Comparison of ENCODE assay signal across 13 cellular contexts in genomic region chr3:197961582-197961945, GRCh38. TPM values are rescaled to one million over a fixed set of nuclear protein-coding genes. Genes with fewer than 3 reads are reported as not detected.
DNase-seq lines count a peak whose midpoint lies in the region; ATAC-seq and TF ChIP-seq lines count a peak whose summit lies in the region.
"Had no signal": no experiment of that assay in that cellular context is flagged by ENCODE, and none has a peak within 500 bp of the region (broad histone marks: within the 10 kb centered on the region; RNA-seq: fewer than 3 reads in every experiment).

No MANE protein-coding gene starts in this region.

- H3K27me3 Mint-ChIP-seq in activated T-helper 17 cell treated with anti-CD3 and anti-CD28 coated beads, Interleukin-2, amount 50 U/mL, for 72 hours, result no peaks in the 10 kb centered on the region
- H3K27me3 Mint-ChIP-seq in natural killer cell treated with Interleukin-12 subunit alpha and Interleukin-12 subunit beta and Interleukin-15 and Interleukin-18, amount 100 ng/mL, for 72 hours, result no peaks in the 10 kb centered on the region

- TF ChIP-seq CTCF in SK-N-SH (IDR thresholded peaks at IDR 0.05), result no peak

- H3F3A ChIP-seq in SK-N-SH (replicated peaks; ENCODE audit: insufficient read depth), result peaks cover 16% of the 10 kb centered on the region

- H3K9me3 ChIP-seq in SK-N-SH, result no peaks in the 10 kb centered on the region
- H3K9me3 ChIP-seq in Karpas-422 (ENCODE audit: low read length), result peaks cover 2% of the 10 kb centered on the region; the same call in 1 of the 2 replicates

- ATAC-seq in SK-N-SH treated with all-trans-retinoic acid at 6 μM for 48 hours, result no peak
- no peak for ATAC-seq in activated T-helper 17 cell treated with anti-CD3 and anti-CD28 coated beads, Interleukin-2, amount 50 U/mL, for 72 hours (replicated peaks)
- peak in 1 of 2 donors; percentile 15 for ATAC-seq in natural killer cell treated with Interleukin-12 subunit alpha and Interleukin-12 subunit beta and Interleukin-15 and Interleukin-18, amount 100 ng/mL, for 72 hours
- ATAC-seq in GM21737 (IDR thresholded peaks at IDR 0.05; ENCODE audit: unreplicated experiment), result no peak
- ATAC-seq in GM21423 (IDR thresholded peaks at IDR 0.05; ENCODE audit: unreplicated experiment), result no peak
- ATAC-seq: activated CD4-positive, CD25-positive, alpha-beta regulatory T cell treated with anti-CD3 and anti-CD28 coated beads, Interleukin-2, amount 50 U/mL, for 24 hours had no signal

- DNase-seq in SK-N-SH, result no peak
- no peak for DNase-seq in Karpas-422
- DNase-seq in natural killer cell treated with Interleukin-12 subunit alpha and Interleukin-12 subunit beta and Interleukin-15 and Interleukin-18, amount 100 ng/mL, for 72 hours (ENCODE audit: low spot score), result no peak
- no peak for DNase-seq in UCSD-AML1 (lab: John Stamatoyannopoulos, UW; ENCODE audit: unreplicated experiment)
- DNase-seq: amniotic stem cell, NCI-H345, SHP77, substantia nigra had no signal

- H4K20me1 ChIP-seq in SK-N-SH (ENCODE audit: insufficient read depth) (no peaks in the 10 kb centered on the region), Karpas-422 (ENCODE audit: insufficient read depth, low read depth, low read length) (no peaks in the 10 kb centered on the region)

- no peak for TF ChIP-seq EP300 in SK-N-SH (IDR thresholded peaks at IDR 0.05; ENCODE audit: borderline replicate concordance in 1 of 2, low read depth in 1 of 2, low read length in 1 of 2)

- H2AFZ ChIP-seq in SK-N-SH (ENCODE audit: low read depth), result no peak overlapping the region
- no peak overlapping the region for H2AFZ ChIP-seq in Karpas-422 (ENCODE audit: low read length)

- peak overlapping the region; percentile 30 for H3K27ac Mint-ChIP-seq in activated T-helper 17 cell treated with anti-CD3 and anti-CD28 coated beads, Interleukin-2, amount 50 U/mL, for 72 hours
- peak overlapping the region; percentile 88 to 91 for H3K27ac Mint-ChIP-seq in natural killer cell treated with Interleukin-12 subunit alpha and Interleukin-12 subunit beta and Interleukin-15 and Interleukin-18, amount 100 ng/mL, for 72 hours

- CTCF ChIA-PET in SK-N-SH (lab: Yijun Ruan, JAX), result interaction anchor here (1.2 to 1.5 kb wide), 2 partner anchors 15 to 71 kb away, joined by 3 to 4 read pairs; no protein-coding TSS in a partner anchor

- peaks cover 7 to 8% of the 10 kb centered on the region in 2 experiments; a peak in 2 of 4 replicates for H3K4me1 ChIP-seq in SK-N-SH (ENCODE audit: control insufficient read depth in 1 of 2, insufficient read depth in 2 of 2, low read depth in 1 of 2, low read length in 1 of 2)
- H3K4me1 ChIP-seq in Karpas-422 (ENCODE audit: low read length), result peaks cover 28% of the 10 kb centered on the region

- no peaks in the 10 kb centered on the region for H3K9me3 Mint-ChIP-seq in activated T-helper 17 cell treated with anti-CD3 and anti-CD28 coated beads, Interleukin-2, amount 50 U/mL, for 72 hours
- H3K9me3 Mint-ChIP-seq in natural killer cell treated with Interleukin-12 subunit alpha and Interleukin-12 subunit beta and Interleukin-15 and Interleukin-18, amount 100 ng/mL, for 72 hours, result no peaks in the 10 kb centered on the region

- H3K9me2 ChIP-seq in SK-N-SH, result no peaks in the 10 kb centered on the region
- H3K9me2 ChIP-seq in Karpas-422 (replicated peaks; ENCODE audit: insufficient read depth, low read length), result no peaks in the 10 kb centered on the region

- POLR2A ChIA-PET in SK-N-SH (lab: Yijun Ruan, JAX), result no interaction called here

- peak overlapping the region; percentile 92 for H3K4me3 Mint-ChIP-seq in activated T-helper 17 cell treated with anti-CD3 and anti-CD28 coated beads, Interleukin-2, amount 50 U/mL, for 72 hours
- peak overlapping the region; percentile 86 for H3K4me3 Mint-ChIP-seq in natural killer cell treated with Interleukin-12 subunit alpha and Interleukin-12 subunit beta and Interleukin-15 and Interleukin-18, amount 100 ng/mL, for 72 hours

- H3K36me3 ChIP-seq in SK-N-SH (replicated peaks in 1 of 2; ENCODE audit: control insufficient read depth in 1 of 2, insufficient read depth in 2 of 2, low read length in 1 of 2), result peaks cover 3 to 4% of the 10 kb centered on the region in 2 experiments
- H3K36me3 ChIP-seq in Karpas-422 (ENCODE audit: insufficient read depth, low read length), result no peaks in the 10 kb centered on the region

- H3K9ac ChIP-seq in SK-N-SH, result no peak overlapping the region
- no peak overlapping the region for H3K9ac ChIP-seq in Karpas-422 (ENCODE audit: low read length)

- H3K79me2 ChIP-seq in SK-N-SH (ENCODE audit: insufficient read depth) (no peaks in the 10 kb centered on the region), Karpas-422 (ENCODE audit: low read length) (no peaks in the 10 kb centered on the region)

- TF ChIP-seq RAD21 in SK-N-SH (IDR thresholded peaks at IDR 0.05; ENCODE audit: low read length), result no peak

- H3K36me3 Mint-ChIP-seq in activated T-helper 17 cell treated with anti-CD3 and anti-CD28 coated beads, Interleukin-2, amount 50 U/mL, for 72 hours (ENCODE audit: low read depth), result peaks cover 32% of the 10 kb centered on the region
- no peaks in the 10 kb centered on the region for H3K36me3 Mint-ChIP-seq in natural killer cell treated with Interleukin-12 subunit alpha and Interleukin-12 subunit beta and Interleukin-15 and Interleukin-18, amount 100 ng/mL, for 72 hours

- no peak overlapping the region; a peak in 1 of 4 replicates for H3K4me3 ChIP-seq in SK-N-SH (ENCODE audit: low read depth in 2 of 2, low read length in 1 of 2)
- no peak overlapping the region for H3K4me3 ChIP-seq in Karpas-422 (ENCODE audit: low read length)

- H3K27ac ChIP-seq in SK-N-SH (ENCODE audit: low read depth in 2 of 2, low read length in 1 of 2) (no peak overlapping the region), Karpas-422 (ENCODE audit: low read length) (no peak overlapping the region)

- 92% methylated on average over 9 of the region's 9 CpGs for WGBS in SK-N-SH (ENCODE audit: low lambda C conversion rate)

- peaks cover 40% of the 10 kb centered on the region for H3K4me1 Mint-ChIP-seq in activated T-helper 17 cell treated with anti-CD3 and anti-CD28 coated beads, Interleukin-2, amount 50 U/mL, for 72 hours
- peaks cover 42 to 50% of the 10 kb centered on the region in 2 donors for H3K4me1 Mint-ChIP-seq in natural killer cell treated with Interleukin-12 subunit alpha and Interleukin-12 subunit beta and Interleukin-15 and Interleukin-18, amount 100 ng/mL, for 72 hours (ENCODE audit: low read depth in 2 of 2)

- no peaks in the 10 kb centered on the region for H3K27me3 ChIP-seq in SK-N-SH (ENCODE audit: insufficient read depth)
- no peaks in the 10 kb centered on the region for H3K27me3 ChIP-seq in Karpas-422 (ENCODE audit: low read length)

- H3K4me2 ChIP-seq in SK-N-SH (peak overlapping the region; percentile 80; the same call in 1 of the 2 replicates), Karpas-422 (ENCODE audit: low read depth, low read length, poor library complexity, severe bottlenecking) (peak overlapping the region; percentile 90)

TF ChIP-seq in SK-N-SH, 30 proteins besides CTCF, POLR2A, EP300 and RAD21 (continues in another document):
- TF ChIP-seq POLR2AphosphoS5 (IDR thresholded peaks at IDR 0.05; ENCODE audit: low read depth, low read length) (no peak), GABPA (IDR thresholded peaks at IDR 0.05; ENCODE audit: low read depth) (no peak), TAF1 (IDR thresholded peaks at IDR 0.05; ENCODE audit: borderline replicate concordance, low read depth, low read length) (no peak), FOSL2 (IDR thresholded peaks at IDR 0.05; ENCODE audit: borderline replicate concordance, low read depth) (no peak), TEAD4 (IDR thresholded peaks at IDR 0.05; ENCODE audit: borderline replicate concordance, insufficient read depth) (no peak), FOXJ3 (CRISPR knock-in tag; IDR thresholded peaks at IDR 0.05) (no peak)

TF ChIP-seq in SK-N-SH treated with all-trans-retinoic acid at 6 μM for 48 hours, 23 proteins besides CTCF, POLR2A, EP300 and RAD21 (continues in another document):
- no peak for TF ChIP-seq TOX (CRISPR knock-in tag; IDR thresholded peaks at IDR 0.05; ENCODE audit: borderline replicate concordance)
- no peak for TF ChIP-seq PPARA (CRISPR knock-in tag; IDR thresholded peaks at IDR 0.05; ENCODE audit: borderline replicate concordance)
- TF ChIP-seq ZNF565 (CRISPR knock-in tag; conservative IDR thresholded peaks at IDR 0.05; ENCODE audit: low read depth), result no peak
- TF ChIP-seq GLIS3 (CRISPR knock-in tag; IDR thresholded peaks at IDR 0.05), result no peak
- no peak for TF ChIP-seq RARB (CRISPR knock-in tag; IDR thresholded peaks at IDR 0.05)
- TF ChIP-seq, protein P1, sequence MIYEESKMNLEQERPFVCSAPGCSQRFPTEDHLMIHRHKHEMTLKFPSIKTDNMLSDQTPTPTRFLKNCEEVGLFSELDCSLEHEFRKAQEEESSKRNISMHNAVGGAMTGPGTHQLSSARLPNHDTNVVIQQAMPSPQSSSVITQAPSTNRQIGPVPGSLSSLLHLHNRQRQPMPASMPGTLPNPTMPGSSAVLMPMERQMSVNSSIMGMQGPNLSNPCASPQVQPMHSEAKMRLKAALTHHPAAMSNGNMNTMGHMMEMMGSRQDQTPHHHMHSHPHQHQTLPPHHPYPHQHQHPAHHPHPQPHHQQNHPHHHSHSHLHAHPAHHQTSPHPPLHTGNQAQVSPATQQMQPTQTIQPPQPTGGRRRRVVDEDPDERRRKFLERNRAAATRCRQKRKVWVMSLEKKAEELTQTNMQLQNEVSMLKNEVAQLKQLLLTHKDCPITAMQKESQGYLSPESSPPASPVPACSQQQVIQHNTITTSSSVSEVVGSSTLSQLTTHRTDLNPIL (CRISPR knock-in tag; IDR thresholded peaks at IDR 0.05; ENCODE audit: low read depth), result no peak
- TF ChIP-seq ZFP30 (CRISPR knock-in tag; IDR thresholded peaks at IDR 0.05), result no peak

RNA-seq across cellular contexts. Expression of gene LMLN, which starts 1.5 kb away (rescaled TPM):
- 7.4 and 10.8 TPM in 2 replicates for polyA plus RNA-seq in SK-N-SH (2012; rRNA removed)
- polyA plus RNA-seq in SK-N-SH (2012; cell fraction: cytosol; rRNA removed), result 7.9 and 8.0 TPM in 2 replicates
- 8.5 and 11.1 TPM in 2 replicates for polyA plus RNA-seq in SK-N-SH (2012; cell fraction: nucleus; rRNA removed)
- 2.8 and 7.8 TPM in 2 replicates for total RNA-seq in Karpas-422 (2014; rRNA removed; shearing (Covaris generic); ENCODE audit: low replicate concordance)
- 1 to 10 TPM; 3.8 to 4.6 TPM for total RNA-seq in activated T-helper 17 cell treated with anti-CD3 and anti-CD28 coated beads, Interleukin-2, amount 50 U/mL, for 72 hours
- 1 to 10 TPM; 2.6 to 4.2 TPM for total RNA-seq in natural killer cell treated with Interleukin-12 subunit alpha and Interleukin-12 subunit beta and Interleukin-15 and Interleukin-18, amount 100 ng/mL, for 72 hours

RNA-seq across cellular contexts. Expression of gene RPL35A, which starts 11.6 kb away (rescaled TPM):
- 875 and 919 TPM in 2 replicates for polyA plus RNA-seq in SK-N-SH (2012; rRNA removed)
- polyA plus RNA-seq in SK-N-SH (2012; cell fraction: cytosol; rRNA removed), result 1,201 and 1,818 TPM in 2 replicates
- polyA plus RNA-seq in SK-N-SH (2012; cell fraction: nucleus; rRNA removed), result 148 and 230 TPM in 2 replicates
- 2,222 and 2,264 TPM in 2 replicates for total RNA-seq in Karpas-422 (2014; rRNA removed; shearing (Covaris generic); ENCODE audit: low replicate concordance)
- total RNA-seq in activated T-helper 17 cell treated with anti-CD3 and anti-CD28 coated beads, Interleukin-2, amount 50 U/mL, for 72 hours, result 1,000 to 10,000 TPM; 1,422 to 1,820 TPM
- total RNA-seq in natural killer cell treated with Interleukin-12 subunit alpha and Interleukin-12 subunit beta and Interleukin-15 and Interleukin-18, amount 100 ng/mL, for 72 hours, result 100 to 1,000 TPM; 683 to 726 TPM
